In genomic region chr14:90758959-90759358, GRCh38 we compare ENCODE assay signal across 8 cellular contexts. TPM values are rescaled to one million over a fixed set of nuclear protein-coding genes. Genes with fewer than 3 reads are reported as not detected.
A peak's percentile ranks its signal among the peaks of the same experiment; 100 is the strongest.
DNase-seq lines count a peak whose midpoint lies in the region; ATAC-seq and TF ChIP-seq lines count a peak whose summit lies in the region.

No MANE protein-coding gene starts in this region.

- peaks cover 13% of the 10 kb centered on the region for H3K4me1 Mint-ChIP-seq in type B pancreatic cell (ENCODE audit: unreplicated experiment)

- H3K9me2 ChIP-seq in PC-9 (ENCODE audit: insufficient read depth) = no peaks in the 10 kb centered on the region

- POLR2A ChIA-PET in PC-9 (lab: Charles Lee; ENCODE audit: unreplicated experiment) = no interaction called here

- no peaks in the 10 kb centered on the region for H3K4me1 ChIP-seq in PC-9 (replicated peaks; ENCODE audit: insufficient read depth)

- no peak for ATAC-seq in GM18870 (IDR thresholded peaks at IDR 0.05; ENCODE audit: unreplicated experiment)

- no peaks in the 10 kb centered on the region for H3K36me3 ChIP-seq in PC-9 (ENCODE audit: low read depth)

- H3K9me3 ChIP-seq in PC-9 (ENCODE audit: insufficient read depth, low read depth) = no peaks in the 10 kb centered on the region

- H3K27me3 ChIP-seq in PC-9 (ENCODE audit: insufficient read depth, low read depth) = no peaks in the 10 kb centered on the region

- H4K20me1 ChIP-seq in PC-9 (ENCODE audit: insufficient read depth) = no peaks in the 10 kb centered on the region

- DNase-seq in GM12864 (ENCODE audit: low read depth) (no peak), PC-9 (no peak), dermis blood vessel endothelial cell (peak; percentile 68), middle frontal gyrus (ENCODE audit: extremely low spot score, low spot score) (peak; percentile 35), type B pancreatic cell (ENCODE audit: extremely low spot score, unreplicated experiment) (no peak), amniotic stem cell (lab: John Stamatoyannopoulos, UW) (no peak), NCI-H510A (lab: John Stamatoyannopoulos, UW) (no peak)

- no peaks in the 10 kb centered on the region for H3K27me3 Mint-ChIP-seq in type B pancreatic cell

- peak overlapping the region; percentile 76 for H3K4me3 Mint-ChIP-seq in type B pancreatic cell

- H3F3A ChIP-seq in PC-9 (ENCODE audit: insufficient read depth, low read depth) = no peaks in the 10 kb centered on the region

- TF ChIP-seq CTCF in GM12864 (IDR thresholded peaks at IDR 0.05; ENCODE audit: low read depth, low read length, missing control alignments) (no peak), PC-9 (conservative IDR thresholded peaks at IDR 0.05) (no peak), type B pancreatic cell (conservative IDR thresholded peaks at IDR 0.05) (no peak)

- BruUV-seq in PC-9 (replicated peaks; lab: Mats Ljungman, UMichigan) = no TSS peak

- H3K79me2 ChIP-seq in PC-9 (ENCODE audit: low read depth) = no peaks in the 10 kb centered on the region

- H3K27ac ChIP-seq in PC-9 = no peak overlapping the region

- peak overlapping the region; percentile 85 for H3K4me2 ChIP-seq in PC-9

- H3K36me3 Mint-ChIP-seq in type B pancreatic cell = peaks cover 8% of the 10 kb centered on the region

- H3K27ac Mint-ChIP-seq in type B pancreatic cell = no peak overlapping the region

- H2AFZ ChIP-seq in PC-9 = peak overlapping the region; percentile 99; the same call in 1 of the 2 replicates

- peaks cover 2% of the 10 kb centered on the region for H3K9me3 Mint-ChIP-seq in type B pancreatic cell

- H3K4me3 ChIP-seq in GM12864 (ENCODE audit: low read depth, low read length) (peak overlapping the region; percentile 64; the same call in 1 of the 2 replicates), PC-9 (peak overlapping the region; percentile 53; the same call in 1 of the 2 replicates)

- intact Hi-C loops in PC-9 (cut with micrococcal nuclease; ENCODE audit: unreplicated experiment) = loop anchor here (1.0 to 10.0 kb wide), 2 partner anchors 786 to 804 kb away; partner anchors contain the start of genes EFCAB11 and TDP1

- CTCF ChIA-PET in PC-9 (lab: Charles Lee) = no interaction called here

RNA-seq across cellular contexts. Expression of gene TTC7B, which starts 57.3 kb away (rescaled TPM):
- total RNA-seq in PC-9 (2021) = 6.8 and 8.9 TPM in 2 replicates
- 37.1 and 63.3 TPM in 2 replicates for total RNA-seq in dermis blood vessel endothelial cell
- 27.4 and 40.4 TPM in 2 replicates for total RNA-seq in type B pancreatic cell (ENCODE audit: low replicate concordance)

Comparison
In these comparisons a context has a peak if more than half of its experiments do, and no peak if none do; other contexts are left out.
1. DNase-seq: peak in dermis blood vessel endothelial cell (single experiment) and middle frontal gyrus (single experiment); none in GM12864 (single experiment), PC-9 (0 of 2), type B pancreatic cell (single experiment), amniotic stem cell (single experiment) and NCI-H510A (single experiment).